8 cellular contexts compared by ENCODE assay signal in the genomic region with DNA sequence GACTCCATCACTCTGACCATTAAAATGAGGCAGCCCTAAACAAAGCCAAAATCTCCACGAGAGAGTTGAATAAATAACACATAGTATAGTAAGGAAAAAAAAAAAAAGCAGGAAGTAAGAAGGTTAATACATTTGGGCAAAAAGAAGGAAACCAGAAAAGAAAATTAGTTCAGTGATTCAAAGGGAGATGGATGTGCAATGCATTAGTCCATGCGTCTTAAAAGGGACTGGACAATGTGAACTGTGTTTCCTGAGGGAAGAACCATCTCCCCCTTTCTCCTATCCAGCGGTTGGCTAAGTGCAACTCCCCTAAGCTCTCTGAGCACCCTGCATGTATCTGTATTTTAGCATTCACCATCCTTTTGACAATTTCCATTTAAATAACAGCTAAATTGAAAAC. TPM values are rescaled to one million over a fixed set of nuclear protein-coding genes. Genes with fewer than 3 reads are reported as not detected.
A peak's percentile ranks its signal among the peaks of the same experiment; 100 is the strongest.
DNase-seq lines count a peak whose midpoint lies in the region; ATAC-seq and TF ChIP-seq lines count a peak whose summit lies in the region.

No MANE protein-coding gene starts in this region.

- TF ChIP-seq CTCF in WERI-Rb-1 (IDR thresholded peaks at IDR 0.05; ENCODE audit: low read depth, low read length), result no peak
- TF ChIP-seq CTCF in adrenal gland (IDR thresholded peaks at IDR 0.05), result no peak

- intact Hi-C loops in right cardiac atrium (cut with DNase I), result no loop called here
- intact Hi-C loops in adrenal gland (cut with DNase I), result no loop called here

- H3K9me3 Mint-ChIP-seq in stimulated activated naive B cell treated with anti-CD40 and anti-IgM and Interleukin-4, amounts not matched to agents 10 μg/mL and 1 μg/mL and 100 μg/mL, for 72 hours, result no peaks in the 10 kb centered on the region

- TF ChIP-seq POLR2A in adrenal gland (IDR thresholded peaks at IDR 0.05), result no peak

- H3K9me3 ChIP-seq in WERI-Rb-1 (ENCODE audit: severe bottlenecking), result no peaks in the 10 kb centered on the region
- no peaks in the 10 kb centered on the region for H3K9me3 ChIP-seq in right cardiac atrium (ENCODE audit: control insufficient read depth, low read length)
- no peaks in the 10 kb centered on the region for H3K9me3 ChIP-seq in adrenal gland (replicated peaks in 1 of 3)

- H3K27ac ChIP-seq in WERI-Rb-1, result no peak overlapping the region
- H3K27ac ChIP-seq in right cardiac atrium (ENCODE audit: low read length), result no peak overlapping the region
- no peak overlapping the region for H3K27ac ChIP-seq in adrenal gland

- H3K4me3 ChIP-seq in WERI-Rb-1 (ENCODE audit: low read depth, low read length) (peak overlapping the region; percentile 100), right cardiac atrium (ENCODE audit: low read length) (peak overlapping the region; percentile 91), adrenal gland (peak overlapping the region in 1 of 4 donors; percentile 61)

- H3K4me3 Mint-ChIP-seq in stimulated activated naive B cell treated with anti-CD40 and anti-IgM and Interleukin-4, amounts not matched to agents 10 μg/mL and 1 μg/mL and 100 μg/mL, for 72 hours, result peak overlapping the region; percentile 86 to 92

- WGBS in right cardiac atrium, result 34% methylated on average over 3 of the region's 3 CpGs
- WGBS in adrenal gland, 4 donors, result 19 to 26% (median 22%) methylated on average over 3 of the region's 3 CpGs

- H3K4me1 ChIP-seq in right cardiac atrium (ENCODE audit: control insufficient read depth, insufficient read depth, low read length) (no peaks in the 10 kb centered on the region), adrenal gland (replicated peaks in 1 of 2) (peaks cover 22 to 37% of the 10 kb centered on the region in 2 donors)

- peaks cover 30% of the 10 kb centered on the region for H3K36me3 ChIP-seq in WERI-Rb-1
- peaks cover 0 to 25% of the 10 kb centered on the region in 2 donors for H3K36me3 ChIP-seq in adrenal gland (replicated peaks in 1 of 2)

- DNase-seq in DMS53 (lab: John Stamatoyannopoulos, UW) (peak; percentile 6), DMS53 treated with DMSO at 0.1 percent for 48 hours (lab: John Stamatoyannopoulos, UW; ENCODE audit: unreplicated experiment) (no peak), WERI-Rb-1 (no peak), right cardiac atrium (no peak), COR-L47 (lab: John Stamatoyannopoulos, UW) (no peak), adrenal gland (no peak), inferior parietal cortex (ENCODE audit: extremely low spot score) (no peak)
- no peak for DNase-seq in stimulated activated naive B cell treated with anti-CD40 and anti-IgM and Interleukin-4, amounts not matched to agents 10 μg/mL and 1 μg/mL and 100 μg/mL, for 72 hours

- H3K27me3 ChIP-seq in WERI-Rb-1 (ENCODE audit: insufficient read depth, low read depth, severe bottlenecking) (no peaks in the 10 kb centered on the region), right cardiac atrium (ENCODE audit: control insufficient read depth, insufficient read depth) (no peaks in the 10 kb centered on the region), adrenal gland (no peaks in the 10 kb centered on the region)

- peaks cover 15 to 17% of the 10 kb centered on the region in 2 donors for H3K4me1 Mint-ChIP-seq in stimulated activated naive B cell treated with anti-CD40 and anti-IgM and Interleukin-4, amounts not matched to agents 10 μg/mL and 1 μg/mL and 100 μg/mL, for 72 hours

- no peak for ATAC-seq in right cardiac atrium
- no peak for ATAC-seq in stimulated activated naive B cell treated with anti-CD40 and anti-IgM and Interleukin-4, amounts not matched to agents 10 μg/mL and 1 μg/mL and 100 μg/mL, for 72 hours (replicated peaks)

- no peaks in the 10 kb centered on the region for H3K27me3 Mint-ChIP-seq in stimulated activated naive B cell treated with anti-CD40 and anti-IgM and Interleukin-4, amounts not matched to agents 10 μg/mL and 1 μg/mL and 100 μg/mL, for 72 hours

- peak overlapping the region; percentile 88 for H3K27ac Mint-ChIP-seq in stimulated activated naive B cell treated with anti-CD40 and anti-IgM and Interleukin-4, amounts not matched to agents 10 μg/mL and 1 μg/mL and 100 μg/mL, for 72 hours

- peaks cover 4 to 16% of the 10 kb centered on the region in 2 donors for H3K36me3 Mint-ChIP-seq in stimulated activated naive B cell treated with anti-CD40 and anti-IgM and Interleukin-4, amounts not matched to agents 10 μg/mL and 1 μg/mL and 100 μg/mL, for 72 hours

RNA-seq across cellular contexts. Expression of a gene that starts 1.4 kb away (rescaled TPM):
- total RNA-seq in right cardiac atrium, result 10 to 100 TPM; 13.3 to 16.5 (median 15.1) TPM
- 15.4 TPM for polyA plus RNA-seq in right cardiac atrium
- total RNA-seq in adrenal gland, result 10 to 100 TPM; 14.3 to 36.1 (median 27.6) TPM
- 10 to 100 TPM; 19.6 to 35.8 (median 22.0) TPM for polyA plus RNA-seq in adrenal gland

RNA-seq across cellular contexts. Expression of a gene that starts 1.5 kb away (rescaled TPM):
- total RNA-seq in right cardiac atrium (10 to 100 TPM in 3 of 4 donors, 1 to 10 TPM in 1; 9.1 to 13.4 (median 11.7) TPM), adrenal gland (10 to 100 TPM in 6 of 8 donors, 1 to 10 TPM in 2; 6.2 to 30.2 (median 16.9) TPM)
- polyA plus RNA-seq in right cardiac atrium (3.4 TPM), adrenal gland (10 to 100 TPM in 1 of 3 donors, 1 to 10 TPM in 2; 4.2 to 19.2 (median 5.1) TPM)
